Comparison of ENCODE assay signal across 1 cellular context in the genomic region with DNA sequence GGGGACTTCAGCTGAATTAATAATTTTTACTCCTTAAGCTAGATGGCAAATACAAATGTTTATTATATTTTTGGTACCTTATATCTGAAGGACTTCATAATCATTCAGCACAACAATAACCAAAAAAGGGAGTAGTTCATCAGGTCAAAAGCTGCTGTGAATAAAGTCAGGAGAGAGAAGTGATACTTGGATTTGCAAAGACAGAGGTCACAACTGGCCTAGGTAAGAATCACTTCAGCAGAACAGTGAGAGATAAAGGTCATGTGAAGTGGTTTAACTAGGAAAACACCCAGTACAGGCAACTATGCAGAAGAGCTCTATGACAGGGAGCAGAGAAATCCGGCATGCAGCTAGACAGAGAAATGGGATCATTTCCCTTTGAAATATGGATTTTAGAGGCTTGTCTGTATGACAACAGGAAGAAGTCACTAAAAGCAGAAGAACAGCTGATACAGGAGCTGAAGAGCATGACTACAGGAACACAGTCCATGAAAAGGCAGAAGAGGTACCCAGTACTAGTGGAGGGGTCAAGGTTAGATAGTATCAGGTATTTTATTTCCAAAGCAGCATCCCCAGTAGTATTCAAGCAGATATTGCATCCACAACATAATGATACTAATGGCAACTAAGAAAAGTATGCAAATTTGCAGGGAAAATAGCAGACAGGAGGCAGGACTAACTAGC.
TF ChIP-seq lines count a peak whose summit lies in the region.

No MANE protein-coding gene starts in this region.

TF ChIP-seq in HepG2, 621 proteins besides CTCF, POLR2A, EP300 and RAD21:
- no peak for TF ChIP-seq RXRB (CRISPR knock-in tag; IDR thresholded peaks at IDR 0.05; ENCODE audit: borderline replicate concordance)
- TF ChIP-seq SALL2 (CRISPR knock-in tag; IDR thresholded peaks at IDR 0.05), result no peak
- no peak for TF ChIP-seq SRSF4 (IDR thresholded peaks at IDR 0.05; ENCODE audit: low read depth, low read length, poor library complexity, severe bottlenecking)
- TF ChIP-seq ZNF552 (CRISPR knock-in tag; IDR thresholded peaks at IDR 0.05; ENCODE audit: borderline replicate concordance), result no peak
- TF ChIP-seq XBP1 (CRISPR knock-in tag; IDR thresholded peaks at IDR 0.05), result no peak
- TF ChIP-seq NFATC3 (CRISPR knock-in tag; IDR thresholded peaks at IDR 0.05), result no peak
- TF ChIP-seq, protein P1, sequence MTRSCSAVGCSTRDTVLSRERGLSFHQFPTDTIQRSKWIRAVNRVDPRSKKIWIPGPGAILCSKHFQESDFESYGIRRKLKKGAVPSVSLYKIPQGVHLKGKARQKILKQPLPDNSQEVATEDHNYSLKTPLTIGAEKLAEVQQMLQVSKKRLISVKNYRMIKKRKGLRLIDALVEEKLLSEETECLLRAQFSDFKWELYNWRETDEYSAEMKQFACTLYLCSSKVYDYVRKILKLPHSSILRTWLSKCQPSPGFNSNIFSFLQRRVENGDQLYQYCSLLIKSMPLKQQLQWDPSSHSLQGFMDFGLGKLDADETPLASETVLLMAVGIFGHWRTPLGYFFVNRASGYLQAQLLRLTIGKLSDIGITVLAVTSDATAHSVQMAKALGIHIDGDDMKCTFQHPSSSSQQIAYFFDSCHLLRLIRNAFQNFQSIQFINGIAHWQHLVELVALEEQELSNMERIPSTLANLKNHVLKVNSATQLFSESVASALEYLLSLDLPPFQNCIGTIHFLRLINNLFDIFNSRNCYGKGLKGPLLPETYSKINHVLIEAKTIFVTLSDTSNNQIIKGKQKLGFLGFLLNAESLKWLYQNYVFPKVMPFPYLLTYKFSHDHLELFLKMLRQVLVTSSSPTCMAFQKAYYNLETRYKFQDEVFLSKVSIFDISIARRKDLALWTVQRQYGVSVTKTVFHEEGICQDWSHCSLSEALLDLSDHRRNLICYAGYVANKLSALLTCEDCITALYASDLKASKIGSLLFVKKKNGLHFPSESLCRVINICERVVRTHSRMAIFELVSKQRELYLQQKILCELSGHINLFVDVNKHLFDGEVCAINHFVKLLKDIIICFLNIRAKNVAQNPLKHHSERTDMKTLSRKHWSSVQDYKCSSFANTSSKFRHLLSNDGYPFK (CRISPR knock-in tag; IDR thresholded peaks at IDR 0.05; ENCODE audit: borderline replicate concordance), result no peak
- no peak for TF ChIP-seq ZFP90 (CRISPR knock-in tag; IDR thresholded peaks at IDR 0.05; ENCODE audit: borderline replicate concordance)
- no peak for TF ChIP-seq ZNF746 (CRISPR knock-in tag; IDR thresholded peaks at IDR 0.05)
- no peak for TF ChIP-seq MAFG (CRISPR knock-in tag; IDR thresholded peaks at IDR 0.05)
- TF ChIP-seq TEAD2 (CRISPR knock-in tag; IDR thresholded peaks at IDR 0.05), result no peak
- no peak for TF ChIP-seq ADNP (CRISPR knock-in tag; IDR thresholded peaks at IDR 0.05)
- TF ChIP-seq ZNF205 (CRISPR knock-in tag; IDR thresholded peaks at IDR 0.05), result no peak
- no peak for TF ChIP-seq ATF7-NPFF (CRISPR knock-in tag; IDR thresholded peaks at IDR 0.05; ENCODE audit: low read depth)
- no peak for TF ChIP-seq ZNF558 (CRISPR knock-in tag; IDR thresholded peaks at IDR 0.05; ENCODE audit: borderline replicate concordance)
- no peak for TF ChIP-seq ZNF432 (CRISPR knock-in tag; IDR thresholded peaks at IDR 0.05; ENCODE audit: borderline replicate concordance)
- no peak for TF ChIP-seq FOXC1 (CRISPR knock-in tag; IDR thresholded peaks at IDR 0.05; ENCODE audit: borderline replicate concordance)
- TF ChIP-seq RARA (CRISPR knock-in tag; IDR thresholded peaks at IDR 0.05), result no peak
- TF ChIP-seq, protein P2, sequence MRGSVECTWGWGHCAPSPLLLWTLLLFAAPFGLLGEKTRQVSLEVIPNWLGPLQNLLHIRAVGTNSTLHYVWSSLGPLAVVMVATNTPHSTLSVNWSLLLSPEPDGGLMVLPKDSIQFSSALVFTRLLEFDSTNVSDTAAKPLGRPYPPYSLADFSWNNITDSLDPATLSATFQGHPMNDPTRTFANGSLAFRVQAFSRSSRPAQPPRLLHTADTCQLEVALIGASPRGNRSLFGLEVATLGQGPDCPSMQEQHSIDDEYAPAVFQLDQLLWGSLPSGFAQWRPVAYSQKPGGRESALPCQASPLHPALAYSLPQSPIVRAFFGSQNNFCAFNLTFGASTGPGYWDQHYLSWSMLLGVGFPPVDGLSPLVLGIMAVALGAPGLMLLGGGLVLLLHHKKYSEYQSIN (CRISPR knock-in tag; IDR thresholded peaks at IDR 0.05; ENCODE audit: borderline replicate concordance), result no peak
